In the genomic region with DNA sequence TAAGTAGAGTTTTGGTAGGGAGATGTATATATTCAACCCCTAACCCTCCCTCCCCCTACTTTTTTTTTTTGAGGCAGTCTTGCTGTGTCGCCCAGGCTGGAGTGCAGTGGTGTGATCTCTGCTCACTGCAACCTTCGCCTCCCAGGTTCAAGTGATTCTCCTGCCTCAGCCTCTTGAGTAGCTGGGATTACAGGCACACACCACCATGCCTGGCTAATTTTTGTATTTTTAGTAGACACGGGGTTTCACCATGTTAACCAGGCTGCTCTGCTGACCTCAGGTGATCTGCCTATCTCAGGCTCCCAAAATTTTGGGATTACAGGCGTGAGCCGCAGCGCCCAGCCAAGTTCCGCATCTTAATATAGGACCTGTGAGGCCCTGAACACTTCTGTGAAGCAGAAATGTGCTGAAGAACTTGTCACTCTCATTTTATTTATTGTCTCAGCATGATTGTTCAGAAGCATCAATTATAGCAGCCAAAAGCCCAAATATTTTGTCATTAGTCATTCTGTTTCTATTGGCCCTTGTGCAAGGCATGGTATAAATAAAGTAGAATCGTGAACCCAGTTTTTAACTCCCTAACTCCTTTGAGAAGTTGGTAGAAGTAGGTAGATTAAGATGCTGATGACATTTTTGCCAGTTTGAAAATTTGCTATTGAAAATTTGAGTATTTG, we compare ENCODE assay signal across 21 cellular contexts. TPM values are rescaled to one million over a fixed set of nuclear protein-coding genes. Genes with fewer than 3 reads are reported as not detected.
DNase-seq lines count a peak whose midpoint lies in the region; ATAC-seq and TF ChIP-seq lines count a peak whose summit lies in the region.
"Had no signal": no experiment of that assay in that cellular context is flagged by ENCODE, and none has a peak within 500 bp of the region (broad histone marks: within the 10 kb centered on the region; RNA-seq: fewer than 3 reads in every experiment).

No MANE protein-coding gene starts in this region.

- intact Hi-C loops in esophagus squamous epithelium (cut with DNase I) (no loop called here), transverse colon (cut with DNase I; ENCODE audit: low total_unique reads) (no loop called here)
- intact Hi-C loops in activated CD4-positive, alpha-beta T cell treated with anti-CD3 and anti-CD28 coated beads, Interleukin-2, amount 10 ng/mL, durations not matched to agents 24 days and 14 days (cut with micrococcal nuclease): no loop called here

- no peaks in the 10 kb centered on the region for H3K9me3 ChIP-seq in esophagus squamous epithelium
- no peaks in the 10 kb centered on the region for H3K9me3 ChIP-seq in transverse colon
- H3K9me3 ChIP-seq: tibial nerve had no signal

- H3K4me1 Mint-ChIP-seq in mesothelial cell of epicardium: peaks cover 48% of the 10 kb centered on the region
- H3K4me1 Mint-ChIP-seq in activated CD4-positive, alpha-beta T cell treated with anti-CD3 and anti-CD28 coated beads, Interleukin-2, amount 10 ng/mL, durations not matched to agents 24 days and 14 days: peaks cover 8% of the 10 kb centered on the region

- H3K4me3 Mint-ChIP-seq in mesothelial cell of epicardium: no peak overlapping the region
- H3K4me3 Mint-ChIP-seq in activated CD4-positive, alpha-beta T cell treated with anti-CD3 and anti-CD28 coated beads, Interleukin-2, amount 10 ng/mL, durations not matched to agents 24 days and 14 days: no peak overlapping the region
- H3K4me3 Mint-ChIP-seq: activated naive CD8-positive, alpha-beta T cell treated with anti-CD3 and anti-CD28 coated beads, Interleukin-2, amount 10 ng/mL, durations not matched to agents 7 days and 5 days; endodermal cell; memory B cell; neural progenitor cell had no signal

- H3K27me3 Mint-ChIP-seq in mesothelial cell of epicardium (ENCODE audit: low read depth): no peaks in the 10 kb centered on the region
- H3K27me3 Mint-ChIP-seq in activated CD4-positive, alpha-beta T cell treated with anti-CD3 and anti-CD28 coated beads, Interleukin-2, amount 10 ng/mL, durations not matched to agents 24 days and 14 days: no peaks in the 10 kb centered on the region
- H3K27me3 Mint-ChIP-seq: activated naive CD8-positive, alpha-beta T cell treated with anti-CD3 and anti-CD28 coated beads, Interleukin-2, amount 10 ng/mL, durations not matched to agents 7 days and 5 days; memory B cell had no signal

- H3K4me3 ChIP-seq in esophagus squamous epithelium (peak overlapping the region in 3 of 4 donors; percentile 3 to 33 (median 4)), transverse colon (peak overlapping the region in 1 of 4 donors; percentile 1)
- H3K4me3 ChIP-seq: neural progenitor cell, tibial nerve had no signal

- H3K27ac Mint-ChIP-seq in mesothelial cell of epicardium: peak overlapping the region; percentile 15
- H3K27ac Mint-ChIP-seq in activated CD4-positive, alpha-beta T cell treated with anti-CD3 and anti-CD28 coated beads, Interleukin-2, amount 10 ng/mL, durations not matched to agents 24 days and 14 days: no peak overlapping the region
- H3K27ac Mint-ChIP-seq: activated naive CD8-positive, alpha-beta T cell treated with anti-CD3 and anti-CD28 coated beads, Interleukin-2, amount 10 ng/mL, durations not matched to agents 7 days and 5 days; memory B cell; neural progenitor cell had no signal

- no peak for TF ChIP-seq POLR2A in esophagus squamous epithelium (IDR thresholded peaks at IDR 0.05)
- no peak for TF ChIP-seq POLR2A in transverse colon (IDR thresholded peaks at IDR 0.05)
- TF ChIP-seq POLR2A in erythroblast (IDR thresholded peaks at IDR 0.05; ENCODE audit: low read length): no peak

- H3K36me3 ChIP-seq in esophagus squamous epithelium (peaks cover 0 to 12% (median 0%) of the 10 kb centered on the region in 3 donors), transverse colon (no peaks in the 10 kb centered on the region)
- H3K36me3 ChIP-seq: neural progenitor cell had no signal

- in situ Hi-C loops in transverse colon (cut with MboI; ENCODE audit: low pct_ligation_motif_present in 1 of 4, low pct_unique_long_range_greater_than_20kb in 1 of 4, low sequenced_read_pairs in 3 of 4): no loop called here

- TF ChIP-seq CTCF in esophagus squamous epithelium (IDR thresholded peaks at IDR 0.05) (no peak), mesothelial cell of epicardium (IDR thresholded peaks at IDR 0.05; ENCODE audit: unreplicated experiment) (no peak), transverse colon (IDR thresholded peaks at IDR 0.05) (no peak)

- TF ChIP-seq EP300 in transverse colon (IDR thresholded peaks at IDR 0.05; ENCODE audit: low read depth): no peak

- DNase-seq in HEK293T (ENCODE audit: extremely low spot score): no peak
- DNase-seq in esophagus squamous epithelium (lab: John Stamatoyannopoulos, UW): no peak
- no peak for DNase-seq in mesothelial cell of epicardium (ENCODE audit: low spot score in 2 of 2, unreplicated experiment in 2 of 2)
- DNase-seq in transverse colon: no peak
- no peak for DNase-seq in T-helper 1 cell
- DNase-seq in activated CD4-positive, alpha-beta T cell treated with anti-CD3 and anti-CD28 coated beads, Interleukin-2, amount 10 ng/mL, durations not matched to agents 24 days and 14 days: no peak
- no peak for DNase-seq in erythroblast (lab: John Stamatoyannopoulos, UW)
- DNase-seq: activated CD4-positive, alpha-beta T cell treated with anti-CD3 and anti-CD28 coated beads for 48 hours; activated naive CD8-positive, alpha-beta T cell treated with anti-CD3 and anti-CD28 coated beads, Interleukin-2, amount 10 ng/mL, durations not matched to agents 7 days and 5 days; activated T-cell treated with anti-CD3 and anti-CD28 coated beads, Interleukin-2, amount 50 U/mL, for 1 hour; central memory CD4-positive, alpha-beta T cell; endodermal cell; IMR-90; NCI-H1930; NCI-H524; stimulated activated CD4-positive, alpha-beta T cell treated with anti-CD3 and anti-CD28 coated beads, Interleukin-4, amount 100 ng/mL, for 1 hour; stimulated activated CD8-positive, alpha-beta memory T cell treated with anti-CD3 and anti-CD28 coated beads, Interleukin-4, amount 100 ng/mL, for 48 hours had no signal

- H3K9me3 Mint-ChIP-seq in mesothelial cell of epicardium: no peaks in the 10 kb centered on the region
- no peaks in the 10 kb centered on the region for H3K9me3 Mint-ChIP-seq in activated CD4-positive, alpha-beta T cell treated with anti-CD3 and anti-CD28 coated beads, Interleukin-2, amount 10 ng/mL, durations not matched to agents 24 days and 14 days
- H3K9me3 Mint-ChIP-seq: activated naive CD8-positive, alpha-beta T cell treated with anti-CD3 and anti-CD28 coated beads, Interleukin-2, amount 10 ng/mL, durations not matched to agents 7 days and 5 days; endodermal cell; memory B cell; neural progenitor cell had no signal

- H3K36me3 Mint-ChIP-seq in mesothelial cell of epicardium: peaks cover 3% of the 10 kb centered on the region
- H3K36me3 Mint-ChIP-seq in activated CD4-positive, alpha-beta T cell treated with anti-CD3 and anti-CD28 coated beads, Interleukin-2, amount 10 ng/mL, durations not matched to agents 24 days and 14 days (ENCODE audit: low read depth): peaks cover 15% of the 10 kb centered on the region

- CTCF ChIA-PET in HEK293T (lab: Yijun Ruan, JAX): interaction anchor here (0.8 kb wide), 1 partner anchor 12 kb away, joined by 4 read pairs; no protein-coding TSS in a partner anchor

- ATAC-seq in HG02885 (IDR thresholded peaks at IDR 0.05; ENCODE audit: poor library complexity, unreplicated experiment): no peak

- POLR2A ChIA-PET in HEK293T (lab: Yijun Ruan, JAX): interaction anchor here (1.0 to 1.2 kb wide), 2 partner anchors 19 to 699 kb away, joined by 3 to 4 read pairs; a partner anchor contains a TSS

- H3K27ac ChIP-seq in esophagus squamous epithelium (peak overlapping the region; percentile 12 to 80 (median 68)), transverse colon (peak overlapping the region; percentile 63 to 79 (median 74))
- H3K27ac ChIP-seq: neural progenitor cell had no signal

- H3K4me1 ChIP-seq in esophagus squamous epithelium (peaks cover 0 to 98% (median 28%) of the 10 kb centered on the region in 3 donors), transverse colon (peaks cover 11 to 95% (median 41%) of the 10 kb centered on the region in 4 donors)

- 60 to 69% methylated on average over 7 to 8 of the region's 8 CpGs for WGBS in esophagus squamous epithelium, 2 donors
- WGBS in transverse colon (ENCODE audit: low coverage in 1 of 2), 2 donors: 67 to 69% methylated on average over 1 to 8 of the region's 8 CpGs

- no peaks in the 10 kb centered on the region for H3K27me3 ChIP-seq in esophagus squamous epithelium
- H3K27me3 ChIP-seq in transverse colon: no peaks in the 10 kb centered on the region
- H3K27me3 ChIP-seq: neural progenitor cell, tibial nerve had no signal

TF ChIP-seq in HEK293T, 16 proteins besides CTCF, POLR2A, EP300 and RAD21:
- TF ChIP-seq ARNT (IDR thresholded peaks at IDR 0.05) (no peak), TARDBP (IDR thresholded peaks at IDR 0.05) (no peak), BHLHE40 (IDR thresholded peaks at IDR 0.05; ENCODE audit: borderline replicate concordance) (no peak)
- TF ChIP-seq, protein P1, sequence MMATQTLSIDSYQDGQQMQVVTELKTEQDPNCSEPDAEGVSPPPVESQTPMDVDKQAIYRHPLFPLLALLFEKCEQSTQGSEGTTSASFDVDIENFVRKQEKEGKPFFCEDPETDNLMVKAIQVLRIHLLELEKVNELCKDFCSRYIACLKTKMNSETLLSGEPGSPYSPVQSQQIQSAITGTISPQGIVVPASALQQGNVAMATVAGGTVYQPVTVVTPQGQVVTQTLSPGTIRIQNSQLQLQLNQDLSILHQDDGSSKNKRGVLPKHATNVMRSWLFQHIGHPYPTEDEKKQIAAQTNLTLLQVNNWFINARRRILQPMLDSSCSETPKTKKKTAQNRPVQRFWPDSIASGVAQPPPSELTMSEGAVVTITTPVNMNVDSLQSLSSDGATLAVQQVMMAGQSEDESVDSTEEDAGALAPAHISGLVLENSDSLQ (IDR thresholded peaks at IDR 0.05): peak; percentile 53

RNA-seq across cellular contexts. Expression of a gene that starts 19.4 kb away (rescaled TPM):
- total RNA-seq in esophagus squamous epithelium (100 to 1,000 TPM; 242 to 616 (median 360) TPM), mesothelial cell of epicardium (192 to 199 TPM (median 193 TPM) in 3 replicates), transverse colon (100 to 1,000 TPM; 280 to 589 (median 373) TPM)
- total RNA-seq in activated CD4-positive, alpha-beta T cell treated with anti-CD3 and anti-CD28 coated beads, Interleukin-2, amount 10 ng/mL, durations not matched to agents 24 days and 14 days: 58.6 and 65.6 TPM in 2 replicates

RNA-seq across cellular contexts. Expression of a gene that starts 58.1 kb away (rescaled TPM):
- 1 to 10 TPM in 2 of 4 donors, under 1 TPM in 2; 0.56 to 1.3 (median 1.00) TPM for total RNA-seq in esophagus squamous epithelium
- 5.2 to 5.8 TPM (median 5.7 TPM) in 3 replicates for total RNA-seq in mesothelial cell of epicardium
- under 1 TPM in 3 of 4 donors, not detected in 1; 0.75 to 1.00 (median 0.82) TPM for total RNA-seq in transverse colon
- 0.33 and 0.43 TPM in 2 replicates for total RNA-seq in activated CD4-positive, alpha-beta T cell treated with anti-CD3 and anti-CD28 coated beads, Interleukin-2, amount 10 ng/mL, durations not matched to agents 24 days and 14 days
